Comparison of ENCODE assay signal across 17 cellular contexts in genomic region chr6:149831380-149831820, GRCh38. TPM values are rescaled to one million over a fixed set of nuclear protein-coding genes. Genes with fewer than 3 reads are reported as not detected.
DNase-seq lines count a peak whose midpoint lies in the region; ATAC-seq and TF ChIP-seq lines count a peak whose summit lies in the region.
"Had no signal": no experiment of that assay in that cellular context is flagged by ENCODE, and none has a peak within 500 bp of the region (broad histone marks: within the 10 kb centered on the region; RNA-seq: fewer than 3 reads in every experiment).

No MANE protein-coding gene starts in this region.

- H3K9me3 ChIP-seq in mammary epithelial cell (replicated peaks; ENCODE audit: insufficient read depth, low read length) (no peaks in the 10 kb centered on the region), mesenchymal stem cell (ENCODE audit: control insufficient read depth, low read length) (no peaks in the 10 kb centered on the region), thoracic aorta (no peaks in the 10 kb centered on the region)
- H3K9me3 ChIP-seq in CD8-positive, alpha-beta memory T cell (ENCODE audit: low read length), result no peaks in the 10 kb centered on the region
- H3K9me3 ChIP-seq: right atrium auricular region, suprapubic skin had no signal

- no peak overlapping the region for H3K14ac ChIP-seq in mesenchymal stem cell (ENCODE audit: low read length in 2 of 2)

- BruUV-seq in mammary epithelial cell (replicated peaks; lab: Mats Ljungman, UMichigan), result no TSS peak

- H3K23ac ChIP-seq in mesenchymal stem cell (ENCODE audit: low read length in 2 of 2), result no peak overlapping the region

- ATAC-seq in thoracic aorta (ENCODE audit: insufficient number of reproducible peaks, low FRiP score, low read depth) (no peak), HG02642 (IDR thresholded peaks at IDR 0.05; ENCODE audit: poor library complexity, unreplicated experiment) (no peak)
- ATAC-seq: activated CD4-positive, CD25-positive, alpha-beta regulatory T cell treated with anti-CD3 and anti-CD28 coated beads, Interleukin-2, amount 50 U/mL, for 24 hours; natural killer cell had no signal

- H2AK5ac ChIP-seq in mesenchymal stem cell (ENCODE audit: low read length, severe bottlenecking), result no peak overlapping the region

- H2BK15ac ChIP-seq in mesenchymal stem cell (ENCODE audit: low read depth, poor library complexity, severe bottlenecking), result no peak overlapping the region

- H3K4me3 ChIP-seq in mammary epithelial cell (replicated peaks in 1 of 3; ENCODE audit: insufficient read depth in 1 of 3, low read depth in 2 of 3, low read length in 3 of 3) (no peak overlapping the region), mesenchymal stem cell (ENCODE audit: insufficient read depth in 1 of 2, low read depth in 1 of 2, low read length in 2 of 2) (peak overlapping the region in 1 of 2 experiments; percentile 44), thoracic aorta (peak overlapping the region; percentile 53)
- H3K4me3 ChIP-seq in CD8-positive, alpha-beta memory T cell (ENCODE audit: low read length), result no peak overlapping the region
- H3K4me3 ChIP-seq: right atrium auricular region, suprapubic skin had no signal

- H2AFZ ChIP-seq in mammary epithelial cell (ENCODE audit: low read depth, low read length) (peak overlapping the region; percentile 57), mesenchymal stem cell (ENCODE audit: low read depth, low read length) (no peak overlapping the region)

- H2BK5ac ChIP-seq in mesenchymal stem cell (ENCODE audit: low read depth, low read length, poor library complexity, severe bottlenecking), result no peak overlapping the region

- TF ChIP-seq CTCF in mammary epithelial cell (conservative IDR thresholded peaks at IDR 0.05 in 1 of 2, IDR thresholded peaks at IDR 0.05 in 1 of 2; ENCODE audit: extremely low read depth in 1 of 2, insufficient read depth in 1 of 2, low read depth in 1 of 2, low read length in 2 of 2), result no peak
- TF ChIP-seq CTCF in thoracic aorta (IDR thresholded peaks at IDR 0.05), result no peak

- in situ Hi-C loops in mammary epithelial cell (cut with MboI; ENCODE audit: low sequenced_read_pairs in 2 of 2), result loop anchor here in 1 of 2 donors (25.0 kb wide), 1 partner anchor 181 kb away; no protein-coding TSS in a partner anchor

- H4K8ac ChIP-seq in mesenchymal stem cell (ENCODE audit: low read length), result peak overlapping the region; percentile 5

- POLR2A ChIA-PET in CD8-positive, alpha-beta memory T cell (lab: Charles Lee), result no interaction called here

- H2BK12ac ChIP-seq in mesenchymal stem cell (ENCODE audit: low read length in 2 of 2), result no peak overlapping the region

- CTCF ChIA-PET in mammary epithelial cell (lab: Charles Lee; ENCODE audit: low non-redundant PET), result no interaction called here
- CTCF ChIA-PET in CD8-positive, alpha-beta memory T cell (lab: Charles Lee), result interaction anchor here (1.0 to 1.2 kb wide), 3 partner anchors 14 to 185 kb away, joined by 3 read pairs; no protein-coding TSS in a partner anchor

- H3K4me1 ChIP-seq in mammary epithelial cell (ENCODE audit: insufficient read depth, low read length) (peaks cover 21% of the 10 kb centered on the region), mesenchymal stem cell (ENCODE audit: control insufficient read depth, insufficient read depth, low read depth, low read length) (peaks cover 2% of the 10 kb centered on the region), thoracic aorta (ENCODE audit: control insufficient read depth in 1 of 2, low read depth in 2 of 2) (peaks cover 0 to 10% of the 10 kb centered on the region in 2 donors)
- H3K4me1 ChIP-seq in CD8-positive, alpha-beta memory T cell (ENCODE audit: insufficient read depth, low read length), result no peaks in the 10 kb centered on the region
- H3K4me1 ChIP-seq: right atrium auricular region, suprapubic skin had no signal

- intact Hi-C loops in mammary epithelial cell (cut with micrococcal nuclease), result loop anchor here (10.0 kb wide), 1 partner anchor 107 kb away; no protein-coding TSS in a partner anchor

- H3K4me3 Mint-ChIP-seq in CD8-positive, alpha-beta memory T cell, result peak overlapping the region in 1 of 7 donors; percentile 13
- H3K4me3 Mint-ChIP-seq: H9, natural killer cell had no signal

- no peak overlapping the region for H3K18ac ChIP-seq in mesenchymal stem cell (ENCODE audit: low read depth in 1 of 2, low read length in 2 of 2)

- no peaks in the 10 kb centered on the region for H3K79me1 ChIP-seq in mesenchymal stem cell (replicated peaks; ENCODE audit: low read length, poor library complexity, severe bottlenecking)

- DNase-seq in NCI-H146 treated with DMSO at 0.1 percent for 48 hours (lab: John Stamatoyannopoulos, UW; ENCODE audit: unreplicated experiment) (peak; percentile 88), mammary epithelial cell (peak; percentile 79), mesenchymal stem cell (no peak), thoracic aorta (ENCODE audit: low spot score) (no peak), T-helper 1 cell (no peak)
- no peak for DNase-seq in CD8-positive, alpha-beta memory T cell
- DNase-seq: activated CD8-positive, alpha-beta memory T cell treated with anti-CD3 and anti-CD28 coated beads, Interleukin-2, amount 50 U/mL, for 4 hours; H9; MM.1S; natural killer cell; NCI-H774 had no signal

- 27% methylated on average over 5 of the region's 5 CpGs for WGBS in mammary epithelial cell (ENCODE audit: low coverage, missing lambda C conversion rate)
- 97% methylated on average over 4 of the region's 5 CpGs for WGBS in mesenchymal stem cell

- dilution Hi-C loops in mammary epithelial cell (cut with HindIII; ENCODE audit: low sequenced_read_pairs), result no loop called here

- H4K91ac ChIP-seq in mesenchymal stem cell (ENCODE audit: low read length), result peak overlapping the region; percentile 75

- H3K79me2 ChIP-seq in mammary epithelial cell (ENCODE audit: insufficient read depth, low read length), result no peaks in the 10 kb centered on the region

- H3K36me3 ChIP-seq in mammary epithelial cell (ENCODE audit: insufficient read depth, low read length) (peaks cover 3% of the 10 kb centered on the region), mesenchymal stem cell (ENCODE audit: control insufficient read depth in 1 of 2, insufficient read depth in 2 of 2, low read depth in 1 of 2, low read length in 2 of 2) (peaks cover 3 to 47% of the 10 kb centered on the region in 2 experiments), thoracic aorta (no peaks in the 10 kb centered on the region)
- no peaks in the 10 kb centered on the region for H3K36me3 ChIP-seq in CD8-positive, alpha-beta memory T cell (ENCODE audit: insufficient read depth, low read length)
- H3K36me3 ChIP-seq: right atrium auricular region had no signal

- peaks cover 0 to 2% (median 0%) of the 10 kb centered on the region in 3 donors for H3K4me1 Mint-ChIP-seq in CD8-positive, alpha-beta memory T cell
- H3K4me1 Mint-ChIP-seq: H9, natural killer cell had no signal

- no peaks in the 10 kb centered on the region for H3K27me3 Mint-ChIP-seq in CD8-positive, alpha-beta memory T cell
- H3K27me3 Mint-ChIP-seq: brain had no signal

- peak overlapping the region; percentile 16 for H3K9ac ChIP-seq in mammary epithelial cell (ENCODE audit: insufficient read depth, low read length)
- H3K9ac ChIP-seq in mesenchymal stem cell (ENCODE audit: low read length), result peak overlapping the region; percentile 76

- H3K4ac ChIP-seq in mesenchymal stem cell (ENCODE audit: low read depth in 1 of 2, low read length in 2 of 2), result no peak overlapping the region

- no peaks in the 10 kb centered on the region for H3K9me3 Mint-ChIP-seq in CD8-positive, alpha-beta memory T cell
- H3K9me3 Mint-ChIP-seq: H9, natural killer cell had no signal

- H3K27ac Mint-ChIP-seq in CD8-positive, alpha-beta memory T cell, result no peak overlapping the region
- H3K27ac Mint-ChIP-seq: H9, natural killer cell had no signal

- H4K20me1 ChIP-seq in mammary epithelial cell (ENCODE audit: insufficient read depth, low read length), result no peaks in the 10 kb centered on the region

- H3K4me2 ChIP-seq in mammary epithelial cell (ENCODE audit: insufficient read depth, low read depth, low read length) (peak overlapping the region; percentile 17), mesenchymal stem cell (ENCODE audit: low read length, poor library complexity, severe bottlenecking) (no peak overlapping the region)

- H2BK120ac ChIP-seq in mesenchymal stem cell (ENCODE audit: low read depth, low read length), result no peak overlapping the region

- H3K36me3 Mint-ChIP-seq in CD8-positive, alpha-beta memory T cell, result no peaks in the 10 kb centered on the region
- H3K36me3 Mint-ChIP-seq: natural killer cell had no signal

- H3K27me3 ChIP-seq in mammary epithelial cell (ENCODE audit: insufficient read depth, low read length), result no peaks in the 10 kb centered on the region
- H3K27me3 ChIP-seq in mesenchymal stem cell (ENCODE audit: control insufficient read depth in 1 of 2, insufficient read depth in 1 of 2, low read length in 2 of 2), result no peaks in the 10 kb centered on the region
- H3K27me3 ChIP-seq in thoracic aorta (replicated peaks; ENCODE audit: insufficient read depth), result no peaks in the 10 kb centered on the region
- H3K27me3 ChIP-seq in CD8-positive, alpha-beta memory T cell (ENCODE audit: insufficient read depth, low read length, poor library complexity, severe bottlenecking), result no peaks in the 10 kb centered on the region
- H3K27me3 ChIP-seq: right atrium auricular region, suprapubic skin had no signal

- H3K27ac ChIP-seq in mammary epithelial cell (ENCODE audit: insufficient read depth, low read depth, low read length) (peak overlapping the region; percentile 55), mesenchymal stem cell (ENCODE audit: low read length, poor library complexity, severe bottlenecking) (no peak overlapping the region), thoracic aorta (no peak overlapping the region)
- no peak overlapping the region for H3K27ac ChIP-seq in CD8-positive, alpha-beta memory T cell (ENCODE audit: low read depth, low read length)
- H3K27ac ChIP-seq: C4-2B, right atrium auricular region, suprapubic skin had no signal

RNA-seq across cellular contexts. Expression of gene LRP11, which starts 32.8 kb away (rescaled TPM):
- 10 to 100 TPM; 67.5 to 71.3 TPM for total RNA-seq in mammary epithelial cell
- 35.9 TPM for polyA plus RNA-seq in mammary epithelial cell
- 57.5 TPM for polyA minus RNA-seq in mammary epithelial cell
- polyA plus RNA-seq in mesenchymal stem cell (2013, experiment 1 of 2), result 47.8 TPM
- polyA plus RNA-seq in mesenchymal stem cell (2013, experiment 2 of 2), result 47.1 TPM
- total RNA-seq in thoracic aorta, result 10 to 100 TPM; 22.4 to 31.8 TPM
- total RNA-seq in CD8-positive, alpha-beta memory T cell, result 1 to 10 TPM; 5.5 to 5.9 TPM
- 1.1 TPM for polyA plus RNA-seq in CD8-positive, alpha-beta memory T cell

Comparison
In these comparisons a context has a peak if more than half of its experiments do, and no peak if none do; other contexts are left out.
1. DNase-seq: peak in NCI-H146 treated with DMSO at 0.1 percent for 48 hours (single experiment) and mammary epithelial cell (single experiment); none in mesenchymal stem cell (single experiment), thoracic aorta (single experiment), CD8-positive, alpha-beta memory T cell (0 of 5) and T-helper 1 cell (0 of 5).